ENCODE assay signal across 17 cellular contexts in genomic region chr12:93751864-93752610, GRCh38.
DNase-seq lines count a peak whose midpoint lies in the region; ATAC-seq and TF ChIP-seq lines count a peak whose summit lies in the region.
"Had no signal": no experiment of that assay in that cellular context is flagged by ENCODE, and none has a peak within 500 bp of the region (broad histone marks: within the 10 kb centered on the region; RNA-seq: fewer than 3 reads in every experiment).

No MANE protein-coding gene starts in this region.

- 79% methylated on average over 6 of the region's 6 CpGs for WGBS in smooth muscle cell (ENCODE audit: low lambda C conversion rate)

- H3K4me2 ChIP-seq in smooth muscle cell = no peak overlapping the region

- H3F3A ChIP-seq in smooth muscle cell (ENCODE audit: low read depth) = peaks cover 8% of the 10 kb centered on the region

- no peaks in the 10 kb centered on the region for H3K4me1 ChIP-seq in smooth muscle cell (ENCODE audit: low read depth)
- no peaks in the 10 kb centered on the region for H3K4me1 ChIP-seq in breast epithelium

- intact Hi-C loops in breast epithelium (cut with DNase I; ENCODE audit: low total_unique reads) = no loop called here

- H2AFZ ChIP-seq in smooth muscle cell (ENCODE audit: low read depth) = no peak overlapping the region

- H3K27me3 ChIP-seq in smooth muscle cell (ENCODE audit: low read depth) (no peaks in the 10 kb centered on the region), breast epithelium (no peaks in the 10 kb centered on the region)
- H3K27me3 ChIP-seq: ovary had no signal

- H3K27ac ChIP-seq in smooth muscle cell (ENCODE audit: low read depth) = peak overlapping the region; percentile 8
- H3K27ac ChIP-seq in coronary artery = no peak overlapping the region
- H3K27ac ChIP-seq in breast epithelium = no peak overlapping the region
- H3K27ac ChIP-seq: ovary, thoracic aorta had no signal

- TF ChIP-seq CTCF in fibroblast of mammary gland (conservative IDR thresholded peaks at IDR 0.05; ENCODE audit: control insufficient read depth, insufficient read depth, low read depth, low read length) (no peak), smooth muscle cell (IDR thresholded peaks at IDR 0.05; ENCODE audit: borderline replicate concordance, insufficient read depth, poor library complexity, severe bottlenecking) (no peak), coronary artery (IDR thresholded peaks at IDR 0.05) (no peak), breast epithelium (IDR thresholded peaks at IDR 0.05) (no peak)

- no peaks in the 10 kb centered on the region for H4K20me1 ChIP-seq in smooth muscle cell (ENCODE audit: low read depth)

- H3K9ac ChIP-seq in smooth muscle cell (ENCODE audit: low read depth) = no peak overlapping the region

- ATAC-seq in HG03469 (IDR thresholded peaks at IDR 0.05; ENCODE audit: unreplicated experiment) = no peak
- ATAC-seq: activated CD8-positive, alpha-beta T cell treated with anti-CD3 and anti-CD28 coated beads for 36 hours had no signal

- H3K9me3 ChIP-seq in smooth muscle cell (replicated peaks; ENCODE audit: low read depth) (no peaks in the 10 kb centered on the region), breast epithelium (peaks cover 0 to 8% of the 10 kb centered on the region in 2 donors)
- H3K9me3 ChIP-seq: ovary, thoracic aorta had no signal

- no peaks in the 10 kb centered on the region for H3K36me3 ChIP-seq in smooth muscle cell (ENCODE audit: low read depth)
- no peaks in the 10 kb centered on the region for H3K36me3 ChIP-seq in breast epithelium
- H3K36me3 ChIP-seq: ovary, thoracic aorta had no signal

- no peak for TF ChIP-seq POLR2A in breast epithelium (IDR thresholded peaks at IDR 0.05)

- DNase-seq in H4 (ENCODE audit: low spot score) (peak; percentile 49), amniotic stem cell (lab: John Stamatoyannopoulos, UW) (peak; percentile 4), fibroblast of mammary gland (ENCODE audit: low read depth) (peak; percentile 37), smooth muscle cell (lab: John Stamatoyannopoulos, UW; ENCODE audit: unreplicated experiment) (no peak), coronary artery (ENCODE audit: low spot score) (no peak), breast epithelium (ENCODE audit: low spot score in 2 of 2) (no peak), T-helper 2 cell (no peak)
- DNase-seq: activated CD8-positive, alpha-beta T cell treated with anti-CD3 and anti-CD28 coated beads for 36 hours; amygdala; cortex of kidney; hippocampal formation; left colon; NCI-H1436 treated with DMSO at 0.1 percent for 48 hours; NCI-H345; ovary had no signal

- no peaks in the 10 kb centered on the region for H3K79me2 ChIP-seq in smooth muscle cell (ENCODE audit: low read depth)

- H3K4me3 ChIP-seq in fibroblast of mammary gland (ENCODE audit: control insufficient read depth, low read depth, low read length) (no peak overlapping the region), smooth muscle cell (no peak overlapping the region), coronary artery (no peak overlapping the region), breast epithelium (no peak overlapping the region)
- H3K4me3 ChIP-seq: ovary, thoracic aorta had no signal

Comparison
In these comparisons a context has a peak if more than half of its experiments do, and no peak if none do; other contexts are left out.
1. DNase-seq: peak in H4 (single experiment), amniotic stem cell (single experiment) and fibroblast of mammary gland (single experiment); none in smooth muscle cell (single experiment), coronary artery (single experiment), breast epithelium (0 of 2) and T-helper 2 cell (0 of 5).